Comparison of ENCODE assay signal across 11 cellular contexts in the genomic region with DNA sequence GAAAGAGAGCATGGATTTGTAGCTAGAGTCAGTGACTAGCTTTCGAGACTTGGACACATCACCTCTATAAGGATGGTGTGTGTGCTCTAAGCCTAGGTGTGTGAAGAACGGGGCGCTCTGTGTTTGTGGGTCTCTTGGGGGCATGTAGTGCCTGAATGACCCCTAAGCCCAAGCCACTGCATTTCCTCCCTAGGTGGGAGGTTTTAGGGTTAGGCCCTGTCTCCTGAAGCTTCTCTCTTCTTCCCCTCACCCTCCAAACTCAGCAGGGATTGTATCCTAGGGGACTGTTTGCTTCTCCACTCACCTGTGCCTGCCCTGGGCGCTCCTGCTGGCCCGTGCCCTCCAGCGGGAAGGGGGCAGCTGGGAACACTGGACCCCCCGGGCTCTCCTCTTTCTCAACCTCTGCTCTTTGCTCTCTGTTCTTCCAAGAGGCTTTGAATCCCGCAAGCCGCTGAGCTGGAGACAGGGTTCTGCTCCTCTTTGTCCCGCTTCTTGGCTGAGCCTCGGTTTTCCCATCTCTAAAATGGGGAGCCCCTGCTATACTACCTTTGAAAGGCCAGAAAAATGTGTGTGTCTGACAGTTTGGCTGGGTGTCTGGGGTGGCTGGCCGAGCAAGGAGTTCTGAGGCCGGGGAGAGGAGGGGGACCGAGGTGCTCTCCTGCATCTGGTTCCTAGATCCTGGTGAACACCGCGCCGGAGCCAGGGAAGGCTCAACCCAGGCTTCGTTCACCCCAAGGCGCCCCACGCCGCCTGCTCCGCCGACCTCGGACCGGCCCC. TPM values are rescaled to one million over a fixed set of nuclear protein-coding genes. Genes with fewer than 3 reads are reported as not detected.
DNase-seq lines count a peak whose midpoint lies in the region; ATAC-seq lines count a peak whose summit lies in the region.
"Had no signal": no experiment of that assay in that cellular context is flagged by ENCODE, and none has a peak within 500 bp of the region (broad histone marks: within the 10 kb centered on the region; RNA-seq: fewer than 3 reads in every experiment).

No MANE protein-coding gene starts in this region.

- 58 to 59% methylated on average over 25 of the region's 25 CpGs for WGBS in esophagus, 2 donors
- whole genome bisulfite sequencing in mesodermal cell (ENCODE audit: insufficient coverage in 2 of 2), 2 experiments, result 61 to 64% methylated on average over 20 to 21 of the region's 25 CpGs
- 88% methylated on average over 25 of the region's 25 CpGs for WGBS in thymus

- peaks cover 39% of the 10 kb centered on the region for H3K4me1 ChIP-seq in NT2/D1 (ENCODE audit: insufficient read depth, insufficient read length)
- peaks cover 4 to 11% of the 10 kb centered on the region in 2 donors for H3K4me1 ChIP-seq in esophagus (ENCODE audit: control insufficient read depth in 2 of 2, insufficient read depth in 2 of 2, low read length in 1 of 2)
- peaks cover 29% of the 10 kb centered on the region for H3K4me1 ChIP-seq in mesodermal cell (ENCODE audit: control insufficient read depth, insufficient read depth, low read length, poor library complexity, severe bottlenecking)
- peaks cover 3% of the 10 kb centered on the region for H3K4me1 ChIP-seq in thymus (ENCODE audit: control insufficient read depth, insufficient read depth, low read length)

- H3K4me3 ChIP-seq in NT2/D1 (ENCODE audit: insufficient read length, low read depth) (peak overlapping the region; percentile 32), esophagus (ENCODE audit: low read depth in 1 of 2, low read length in 2 of 2) (peak overlapping the region; percentile 39 to 40), mesodermal cell (ENCODE audit: extremely low read depth, insufficient read depth, low read length, poor library complexity, severe bottlenecking) (peak overlapping the region; percentile 45), thymus (ENCODE audit: low read length) (no peak overlapping the region)

- H3K36me3 ChIP-seq in NT2/D1 (ENCODE audit: insufficient read depth, insufficient read length, low read length), result no peaks in the 10 kb centered on the region
- peaks cover 0 to 2% of the 10 kb centered on the region in 2 donors for H3K36me3 ChIP-seq in esophagus (ENCODE audit: control insufficient read depth in 2 of 2, insufficient read depth in 2 of 2, low read length in 1 of 2)
- no peaks in the 10 kb centered on the region for H3K36me3 ChIP-seq in mesodermal cell (ENCODE audit: control insufficient read depth, insufficient read depth, low read length)
- H3K36me3 ChIP-seq in thymus (ENCODE audit: control insufficient read depth, insufficient read depth), result no peaks in the 10 kb centered on the region

- H3K27ac ChIP-seq in esophagus (ENCODE audit: low read depth in 2 of 2, low read length in 1 of 2) (peak overlapping the region; percentile 28 to 50), mesodermal cell (ENCODE audit: low read depth, low read length, severe bottlenecking) (no peak overlapping the region), thymus (ENCODE audit: low read depth) (peak overlapping the region; percentile 8)
- H3K27ac ChIP-seq: WERI-Rb-1 had no signal

- H3K9me3 ChIP-seq in NT2/D1 (ENCODE audit: insufficient read depth, low read length) (no peaks in the 10 kb centered on the region), esophagus (ENCODE audit: control insufficient read depth in 2 of 2, insufficient read depth in 1 of 2, low read depth in 1 of 2, low read length in 1 of 2) (no peaks in the 10 kb centered on the region), mesodermal cell (ENCODE audit: control insufficient read depth, low read length) (no peaks in the 10 kb centered on the region), thymus (ENCODE audit: control insufficient read depth) (no peaks in the 10 kb centered on the region)

- DNase-seq in NT2/D1 (ENCODE audit: low read depth, low spot score) (no peak), globus pallidus (ENCODE audit: low spot score) (no peak), NOMO-1 treated with dmso at 0.1 percent for 144 hours (lab: John Stamatoyannopoulos, UW; ENCODE audit: unreplicated experiment) (no peak)
- DNase-seq in stimulated activated naive CD8-positive, alpha-beta T cell treated with anti-CD3 and anti-CD28 coated beads, Interleukin-15, Interleukin-2, amounts not matched to agents 100 U/mL and 50 U/mL, for 24 hours, result no peak
- DNase-seq: activated naive CD4-positive, alpha-beta T cell; stimulated activated CD8-positive, alpha-beta memory T cell treated with anti-CD3 and anti-CD28 coated beads, Interleukin-4, amount 100 ng/mL, for 48 hours; WERI-Rb-1 had no signal

- no peak for ATAC-seq in HG03108 (IDR thresholded peaks at IDR 0.05; ENCODE audit: unreplicated experiment)
- ATAC-seq in stimulated activated naive CD8-positive, alpha-beta T cell treated with anti-CD3 and anti-CD28 coated beads, Interleukin-15, Interleukin-2, amounts not matched to agents 100 U/mL and 50 U/mL, for 24 hours, result no peak

- H3K9ac ChIP-seq in NT2/D1 (ENCODE audit: insufficient read length, low read depth), result peak overlapping the region; percentile 11

- H3K27me3 ChIP-seq in NT2/D1 (ENCODE audit: insufficient read depth, insufficient read length) (peaks cover 36% of the 10 kb centered on the region), esophagus (ENCODE audit: control insufficient read depth in 1 of 2, insufficient read depth in 2 of 2, low read length in 2 of 2) (no peaks in the 10 kb centered on the region), thymus (ENCODE audit: control insufficient read depth, insufficient read depth) (peaks cover 50% of the 10 kb centered on the region)

RNA-seq across cellular contexts. Expression of a gene that starts 0.8 kb away (rescaled TPM):
- 1 to 10 TPM; 3.1 to 3.7 TPM for polyA plus RNA-seq in esophagus
- polyA plus RNA-seq in mesodermal cell (2013, experiment 1 of 2), result 18.2 TPM
- polyA plus RNA-seq in mesodermal cell (2013, experiment 2 of 2), result 19.4 TPM
- polyA plus RNA-seq in thymus, result 12.1 TPM

RNA-seq across cellular contexts. Expression of a gene that starts 3.1 kb away (rescaled TPM):
- 1 to 10 TPM; 1.2 to 3.0 TPM for polyA plus RNA-seq in esophagus
- polyA plus RNA-seq in mesodermal cell (2013, experiment 1 of 2), result 5.8 TPM
- 9.9 TPM for polyA plus RNA-seq in mesodermal cell (2013, experiment 2 of 2)
- 16.8 TPM for polyA plus RNA-seq in thymus

RNA-seq across cellular contexts. Expression of a gene that starts 35.5 kb away (rescaled TPM):
- polyA plus RNA-seq in esophagus, result 10 to 100 TPM; 19.4 to 27.3 TPM
- polyA plus RNA-seq in mesodermal cell (2013, experiment 1 of 2), result 9.0 TPM
- polyA plus RNA-seq in mesodermal cell (2013, experiment 2 of 2), result 8.2 TPM
- polyA plus RNA-seq in thymus, result 20.6 TPM

RNA-seq across cellular contexts. Expression of a gene that starts 49.0 kb away (rescaled TPM):
- polyA plus RNA-seq in esophagus (10 to 100 TPM; 17.5 to 20.2 TPM), thymus (4.3 TPM)
- 0.52 TPM for polyA plus RNA-seq in mesodermal cell (2013, experiment 1 of 2)
- polyA plus RNA-seq in mesodermal cell (2013, experiment 2 of 2), result 0.25 TPM
